8 cellular contexts compared by ENCODE assay signal in genomic region chr21:44454747-44455523, GRCh38. TPM values are rescaled to one million over a fixed set of nuclear protein-coding genes. Genes with fewer than 3 reads are reported as not detected.
A peak's percentile ranks its signal among the peaks of the same experiment; 100 is the strongest.
DNase-seq lines count a peak whose midpoint lies in the region; ATAC-seq and TF ChIP-seq lines count a peak whose summit lies in the region.

Gene LRRC3, plus strand, starts transcription at chr21:44455510. Its CDS starts 1,135 bp downstream, at chr21:44456645.

- DNase-seq in A172 (ENCODE audit: low spot score), result peak; percentile 28
- DNase-seq in NCI-H2196 treated with DMSO at 0.1 percent for 48 hours (lab: John Stamatoyannopoulos, UW; ENCODE audit: unreplicated experiment), result peak; percentile 43
- DNase-seq in activated CD8-positive, alpha-beta memory T cell treated with anti-CD3 and anti-CD28 coated beads for 4 hours (ENCODE audit: low read depth in 2 of 2), result peak; percentile 51 to 71
- DNase-seq in endothelial cell (ENCODE audit: low spot score), result peak; percentile 92
- peak; percentile 28 to 74 for DNase-seq in stimulated activated CD8-positive, alpha-beta memory T cell treated with anti-CD3 and anti-CD28 coated beads, Interleukin-2, amount 100 ng/mL, for 1 hour (ENCODE audit: low read depth in 2 of 2)

- peak within 1 kb of the TSS; percentile 55 for H3K4me3 ChIP-seq in mononuclear cell (ENCODE audit: low read length)

- peaks cover 7% of the 10 kb centered on the region for H3K4me1 ChIP-seq in mononuclear cell (ENCODE audit: insufficient read depth, low read length)

- H3K9me3 Mint-ChIP-seq in endothelial cell (ENCODE audit: unreplicated experiment), result no peaks in the 10 kb centered on the region

- peaks cover 2% of the 10 kb centered on the region for H3K4me1 Mint-ChIP-seq in endothelial cell (ENCODE audit: unreplicated experiment)

- peak within 1 kb of the TSS; percentile 79 for H3K4me3 Mint-ChIP-seq in endothelial cell (ENCODE audit: unreplicated experiment)

- ATAC-seq in GM19397 (IDR thresholded peaks at IDR 0.05; ENCODE audit: unreplicated experiment) (peak; percentile 50), GM18519 (IDR thresholded peaks at IDR 0.05; ENCODE audit: low FRiP score, unreplicated experiment) (no peak)

- no peak for TF ChIP-seq CTCF in endothelial cell (IDR thresholded peaks at IDR 0.05; ENCODE audit: unreplicated experiment)

- peaks cover 3% of the 10 kb centered on the region for H3K27me3 Mint-ChIP-seq in endothelial cell (ENCODE audit: unreplicated experiment)

- no peak within 1 kb of the TSS for H3K27ac Mint-ChIP-seq in endothelial cell (ENCODE audit: unreplicated experiment)

- no peaks in the 10 kb centered on the region for H3K9me3 ChIP-seq in mononuclear cell (ENCODE audit: low read depth, low read length)

- peaks cover 4% of the 10 kb centered on the region for H3K36me3 Mint-ChIP-seq in endothelial cell (ENCODE audit: low read depth, unreplicated experiment)

- H3K27me3 ChIP-seq in mononuclear cell (ENCODE audit: insufficient read depth, low read length), result no peaks in the 10 kb centered on the region

RNA-seq across cellular contexts. Expression of gene LRRC3, which starts in this region (rescaled TPM):
- 0.50 and 1.5 TPM in 2 replicates for total RNA-seq in A172 (2014; rRNA removed; shearing (Covaris generic))
- total RNA-seq in endothelial cell (ENCODE audit: unreplicated experiment) (9.1 TPM), mononuclear cell (0.31 TPM)

Comparison
In these comparisons a context has a peak if more than half of its experiments do, and no peak if none do; other contexts are left out.
1. DNase-seq: peak in every context shown above with its lines; median percentile 92 in endothelial cell; 61 in activated CD8-positive, alpha-beta memory T cell treated with anti-CD3 and anti-CD28 coated beads for 4 hours; 51 in stimulated activated CD8-positive, alpha-beta memory T cell treated with anti-CD3 and anti-CD28 coated beads, Interleukin-2, amount 100 ng/mL, for 1 hour; 43 in NCI-H2196 treated with DMSO at 0.1 percent for 48 hours; 28 in A172.